In the genomic region with DNA sequence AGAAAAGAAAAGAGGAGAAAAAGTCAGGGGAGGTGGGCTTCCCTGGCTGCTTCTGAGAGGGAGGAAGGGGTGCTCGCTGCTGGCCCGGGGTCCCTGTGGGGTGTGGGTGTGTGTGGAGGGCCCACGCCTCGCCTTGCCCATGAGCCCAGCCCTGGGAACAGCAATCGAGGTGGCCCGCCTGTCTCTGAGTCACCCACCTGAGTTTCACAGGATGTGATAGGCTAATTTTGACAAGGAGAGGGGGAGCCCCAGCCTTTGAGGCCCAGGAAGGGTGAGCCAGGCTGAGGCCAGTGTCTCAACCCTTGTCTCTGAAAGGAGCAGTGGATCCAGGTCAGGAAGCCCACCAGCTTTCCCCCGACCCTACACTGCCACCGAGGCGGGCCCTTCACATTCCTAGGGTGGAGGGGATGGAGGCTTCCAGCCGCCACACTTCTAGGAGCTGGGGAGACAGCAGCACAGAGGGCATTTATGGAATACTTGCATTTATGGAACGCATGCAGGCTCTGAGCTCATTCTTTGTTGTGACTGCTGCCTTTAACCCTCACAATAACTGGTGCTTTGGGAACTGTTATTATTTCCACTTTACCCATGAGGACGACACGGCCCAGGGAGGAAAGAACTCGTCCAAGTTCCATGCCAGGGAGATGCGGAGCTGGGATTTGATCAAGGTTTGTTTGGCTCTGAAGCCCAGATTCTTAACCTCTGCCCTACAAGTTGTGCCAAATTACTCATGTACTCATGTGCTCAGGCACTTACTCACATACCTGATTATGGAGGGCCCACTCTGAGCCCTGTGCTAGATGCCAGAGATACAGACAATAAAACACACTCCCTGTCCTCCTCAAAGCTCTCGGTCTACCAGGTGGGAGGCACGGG, we compare ENCODE assay signal across 9 cellular contexts. TPM values are rescaled to one million over a fixed set of nuclear protein-coding genes. Genes with fewer than 3 reads are reported as not detected.
DNase-seq lines count a peak whose midpoint lies in the region; ATAC-seq and TF ChIP-seq lines count a peak whose summit lies in the region.
"Had no signal": no experiment of that assay in that cellular context is flagged by ENCODE, and none has a peak within 500 bp of the region (broad histone marks: within the 10 kb centered on the region; RNA-seq: fewer than 3 reads in every experiment).

No MANE protein-coding gene starts in this region.

- H3K4me1 Mint-ChIP-seq in activated CD8-positive, alpha-beta T cell treated with anti-CD3 and anti-CD28 coated beads for 36 hours (ENCODE audit: low read depth) = peaks cover 15% of the 10 kb centered on the region
- H3K4me1 Mint-ChIP-seq in stimulated activated effector memory CD8-positive, alpha-beta T cell treated with anti-CD3 and anti-CD28 coated beads, Interleukin-12 subunit alpha, Interleukin-12 subunit beta, amount 100 ng/mL, for 72 hours = peaks cover 16% of the 10 kb centered on the region

- no peak for TF ChIP-seq CTCF in activated CD8-positive, alpha-beta T cell treated with anti-CD3 and anti-CD28 coated beads for 36 hours (IDR thresholded peaks at IDR 0.05)
- TF ChIP-seq CTCF in vagina (IDR thresholded peaks at IDR 0.05) = no peak

- DNase-seq in NCI-H2227 treated with DMSO at 0.1 percent for 48 hours (lab: John Stamatoyannopoulos, UW) (peak; percentile 22), NCI-H2227 (lab: John Stamatoyannopoulos, UW; ENCODE audit: unreplicated experiment) (no peak), islet precursor cell (peak; percentile 77), vagina (ENCODE audit: extremely low spot score in 2 of 2) (no peak), NCI-H1417 treated with DMSO at 0.1 percent for 48 hours (lab: John Stamatoyannopoulos, UW) (no peak), NCI-H1436 (lab: John Stamatoyannopoulos, UW) (no peak)
- peak; percentile 85 for DNase-seq in activated CD8-positive, alpha-beta T cell treated with anti-CD3 and anti-CD28 coated beads for 36 hours
- DNase-seq in stimulated activated effector memory CD8-positive, alpha-beta T cell treated with anti-CD3 and anti-CD28 coated beads, Interleukin-12 subunit alpha, Interleukin-12 subunit beta, amount 100 ng/mL, for 72 hours (ENCODE audit: low spot score in 2 of 2) = peak in 1 of 2 donors; percentile 15
- DNase-seq: effector memory CD4-positive, alpha-beta T cell had no signal

- H3K27me3 Mint-ChIP-seq in activated CD8-positive, alpha-beta T cell treated with anti-CD3 and anti-CD28 coated beads for 36 hours = peaks cover 15% of the 10 kb centered on the region

- no peaks in the 10 kb centered on the region for H3K4me1 ChIP-seq in vagina

- CTCF ChIA-PET in activated CD8-positive, alpha-beta T cell treated with anti-CD3 and anti-CD28 coated beads for 36 hours (lab: Charles Lee) = interaction anchor here (1.2 to 1.3 kb wide), 2 partner anchors 86 to 155 kb away, joined by 3 to 4 read pairs; no protein-coding TSS in a partner anchor

- H3K27ac Mint-ChIP-seq in activated CD8-positive, alpha-beta T cell treated with anti-CD3 and anti-CD28 coated beads for 36 hours = peak overlapping the region; percentile 28
- peak overlapping the region; percentile 7 for H3K27ac Mint-ChIP-seq in stimulated activated effector memory CD8-positive, alpha-beta T cell treated with anti-CD3 and anti-CD28 coated beads, Interleukin-12 subunit alpha, Interleukin-12 subunit beta, amount 100 ng/mL, for 72 hours

- H3K36me3 ChIP-seq in vagina = no peaks in the 10 kb centered on the region

- peak; percentile 99 for ATAC-seq in activated CD8-positive, alpha-beta T cell treated with anti-CD3 and anti-CD28 coated beads for 36 hours
- ATAC-seq in stimulated activated effector memory CD8-positive, alpha-beta T cell treated with anti-CD3 and anti-CD28 coated beads, Interleukin-12 subunit alpha, Interleukin-12 subunit beta, amount 100 ng/mL, for 72 hours = peak; percentile 99

- no peak overlapping the region for H3K4me3 ChIP-seq in vagina

- H3K27ac ChIP-seq in vagina = no peak overlapping the region

- H3K36me3 Mint-ChIP-seq in activated CD8-positive, alpha-beta T cell treated with anti-CD3 and anti-CD28 coated beads for 36 hours (ENCODE audit: low read depth) = no peaks in the 10 kb centered on the region
- H3K36me3 Mint-ChIP-seq in stimulated activated effector memory CD8-positive, alpha-beta T cell treated with anti-CD3 and anti-CD28 coated beads, Interleukin-12 subunit alpha, Interleukin-12 subunit beta, amount 100 ng/mL, for 72 hours = no peaks in the 10 kb centered on the region

- H3K27me3 ChIP-seq in vagina = no peaks in the 10 kb centered on the region

- TF ChIP-seq POLR2A in vagina (IDR thresholded peaks at IDR 0.05) = no peak

- intact Hi-C loops in activated CD8-positive, alpha-beta T cell treated with anti-CD3 and anti-CD28 coated beads for 36 hours (cut with micrococcal nuclease) = no loop called here
- intact Hi-C loops in vagina (cut with DNase I) = no loop called here

- POLR2A ChIA-PET in activated CD8-positive, alpha-beta T cell treated with anti-CD3 and anti-CD28 coated beads for 36 hours (lab: Charles Lee) = interaction anchor here (0.9 to 1.1 kb wide), 4 partner anchors 27 to 177 kb away, joined by 3 read pairs; a partner anchor contains a TSS

- no peak overlapping the region for H3K4me3 Mint-ChIP-seq in activated CD8-positive, alpha-beta T cell treated with anti-CD3 and anti-CD28 coated beads for 36 hours
- H3K4me3 Mint-ChIP-seq in stimulated activated effector memory CD8-positive, alpha-beta T cell treated with anti-CD3 and anti-CD28 coated beads, Interleukin-12 subunit alpha, Interleukin-12 subunit beta, amount 100 ng/mL, for 72 hours = peak overlapping the region; percentile 28

- peaks cover 4% of the 10 kb centered on the region for H3K9me3 Mint-ChIP-seq in activated CD8-positive, alpha-beta T cell treated with anti-CD3 and anti-CD28 coated beads for 36 hours
- H3K9me3 Mint-ChIP-seq in stimulated activated effector memory CD8-positive, alpha-beta T cell treated with anti-CD3 and anti-CD28 coated beads, Interleukin-12 subunit alpha, Interleukin-12 subunit beta, amount 100 ng/mL, for 72 hours = no peaks in the 10 kb centered on the region

- no peaks in the 10 kb centered on the region for H3K9me3 ChIP-seq in vagina

RNA-seq across cellular contexts. Expression of a gene that starts 49.3 kb away (rescaled TPM):
- total RNA-seq in activated CD8-positive, alpha-beta T cell treated with anti-CD3 and anti-CD28 coated beads for 36 hours = 1 to 10 TPM; 4.8 to 6.4 TPM
- total RNA-seq in vagina = 1.7 TPM

Comparison
In these comparisons a context has a peak if more than half of its experiments do, and no peak if none do; other contexts are left out.
1. DNase-seq: peak in NCI-H2227 treated with DMSO at 0.1 percent for 48 hours (single experiment), activated CD8-positive, alpha-beta T cell treated with anti-CD3 and anti-CD28 coated beads for 36 hours (single experiment) and islet precursor cell (single experiment); none in NCI-H2227 (single experiment), vagina (0 of 2), NCI-H1417 treated with DMSO at 0.1 percent for 48 hours (single experiment) and NCI-H1436 (single experiment).